ENCODE assay signal across 8 cellular contexts in the genomic region with DNA sequence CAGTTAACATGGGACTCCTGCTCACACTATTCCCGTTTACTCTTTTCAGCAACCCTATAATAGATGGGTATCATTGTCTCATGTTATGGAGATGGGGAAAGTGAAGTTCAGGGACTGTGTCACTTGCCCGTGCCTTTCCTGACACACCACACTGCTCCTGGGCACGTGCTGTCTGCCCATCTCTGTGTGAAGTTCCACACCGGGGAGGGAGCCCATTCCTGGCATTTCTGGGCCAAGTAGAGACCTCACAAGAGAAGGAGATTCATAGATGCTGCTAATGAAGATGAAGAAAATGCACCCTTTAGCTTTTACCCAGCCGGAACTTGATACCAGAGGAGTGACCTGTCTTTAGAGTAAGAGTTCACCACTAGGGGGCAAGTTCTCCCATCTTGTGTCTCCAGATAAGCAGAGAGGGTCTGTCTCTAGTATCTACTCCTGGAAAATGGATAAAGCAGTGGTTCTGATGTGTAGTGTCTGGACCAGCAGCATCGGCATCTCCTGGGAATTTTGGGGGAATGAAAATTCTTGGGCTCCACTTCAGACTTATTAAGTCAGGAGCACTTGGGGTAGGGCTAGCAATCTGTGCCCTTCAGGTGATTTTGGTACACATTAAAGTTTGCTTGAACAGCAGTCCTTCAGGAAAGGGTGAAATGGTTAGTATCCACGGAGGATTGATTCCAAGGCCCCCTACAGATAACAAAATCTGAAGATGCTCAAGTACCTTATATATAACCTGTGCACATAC. TPM values are rescaled to one million over a fixed set of nuclear protein-coding genes. Genes with fewer than 3 reads are reported as not detected.
DNase-seq lines count a peak whose midpoint lies in the region; ATAC-seq lines count a peak whose summit lies in the region.

No MANE protein-coding gene starts in this region.

- H3K36me3 Mint-ChIP-seq in activated T-helper 1 cell treated with anti-CD3 and anti-CD28 coated beads, Interleukin-12 subunit alpha, Interleukin-12 subunit beta, Interleukin-2, Interleukin-4 antibody, amounts not matched to agents 30 ng/mL and 10 ng/mL and 1 ng/mL, durations not matched to agents 14 hours and 24 hours and 36 hours (ENCODE audit: low read depth) = peaks cover 15% of the 10 kb centered on the region

- H3K27me3 Mint-ChIP-seq in activated T-helper 1 cell treated with anti-CD3 and anti-CD28 coated beads, Interleukin-12 subunit alpha, Interleukin-12 subunit beta, Interleukin-2, Interleukin-4 antibody, amounts not matched to agents 30 ng/mL and 10 ng/mL and 1 ng/mL, durations not matched to agents 14 hours and 24 hours and 36 hours (ENCODE audit: insufficient read depth) = peaks cover 6% of the 10 kb centered on the region

- no peaks in the 10 kb centered on the region for H3K9me3 Mint-ChIP-seq in activated T-helper 1 cell treated with anti-CD3 and anti-CD28 coated beads, Interleukin-12 subunit alpha, Interleukin-12 subunit beta, Interleukin-2, Interleukin-4 antibody, amounts not matched to agents 30 ng/mL and 10 ng/mL and 1 ng/mL, durations not matched to agents 14 hours and 24 hours and 36 hours

- DNase-seq in EL (peak; percentile 60), HT-29 (ENCODE audit: low spot score) (peak; percentile 74), NCI-H82 treated with DMSO at 0.1 percent for 48 hours (lab: John Stamatoyannopoulos, UW; ENCODE audit: unreplicated experiment) (peak; percentile 76), glomerular visceral epithelial cell (ENCODE audit: extremely low spot score) (peak; percentile 42), renal cortical epithelial cell (ENCODE audit: low read depth) (peak; percentile 60), posterior vena cava (ENCODE audit: low spot score) (no peak)
- DNase-seq in activated T-helper 1 cell treated with anti-CD3 and anti-CD28 coated beads, Interleukin-12 subunit alpha, Interleukin-12 subunit beta, Interleukin-2, Interleukin-4 antibody, amounts not matched to agents 30 ng/mL and 10 ng/mL and 1 ng/mL, durations not matched to agents 14 hours and 24 hours and 36 hours (ENCODE audit: low spot score) = peak; percentile 8

- peak overlapping the region; percentile 68 for H3K4me3 Mint-ChIP-seq in activated T-helper 1 cell treated with anti-CD3 and anti-CD28 coated beads, Interleukin-12 subunit alpha, Interleukin-12 subunit beta, Interleukin-2, Interleukin-4 antibody, amounts not matched to agents 30 ng/mL and 10 ng/mL and 1 ng/mL, durations not matched to agents 14 hours and 24 hours and 36 hours

- H3K4me1 Mint-ChIP-seq in activated T-helper 1 cell treated with anti-CD3 and anti-CD28 coated beads, Interleukin-12 subunit alpha, Interleukin-12 subunit beta, Interleukin-2, Interleukin-4 antibody, amounts not matched to agents 30 ng/mL and 10 ng/mL and 1 ng/mL, durations not matched to agents 14 hours and 24 hours and 36 hours (ENCODE audit: low read depth) = peaks cover 45% of the 10 kb centered on the region

- peak; percentile 50 for ATAC-seq in GM21360 (IDR thresholded peaks at IDR 0.05; ENCODE audit: unreplicated experiment)

- intact Hi-C loops in activated T-helper 1 cell treated with anti-CD3 and anti-CD28 coated beads, Interleukin-12 subunit alpha, Interleukin-12 subunit beta, Interleukin-2, Interleukin-4 antibody, amounts not matched to agents 30 ng/mL and 10 ng/mL and 1 ng/mL, durations not matched to agents 14 hours and 24 hours and 36 hours (cut with micrococcal nuclease) = loop anchor here (1.0 to 5.0 kb wide), 4 partner anchors 171 to 1246 kb away; partner anchors contain the start of gene DNAJC13
- intact Hi-C loops in posterior vena cava (cut with DNase I) = no loop called here

- peak overlapping the region; percentile 41 for H3K27ac Mint-ChIP-seq in activated T-helper 1 cell treated with anti-CD3 and anti-CD28 coated beads, Interleukin-12 subunit alpha, Interleukin-12 subunit beta, Interleukin-2, Interleukin-4 antibody, amounts not matched to agents 30 ng/mL and 10 ng/mL and 1 ng/mL, durations not matched to agents 14 hours and 24 hours and 36 hours

RNA-seq across cellular contexts. Expression of gene TOPBP1, which starts 2.0 kb away (rescaled TPM):
- total RNA-seq in HT-29 (2014; rRNA removed; shearing (Covaris generic)) = 28.2 and 33.7 TPM in 2 replicates
- total RNA-seq in activated T-helper 1 cell treated with anti-CD3 and anti-CD28 coated beads, Interleukin-12 subunit alpha, Interleukin-12 subunit beta, Interleukin-2, Interleukin-4 antibody, amounts not matched to agents 30 ng/mL and 10 ng/mL and 1 ng/mL, durations not matched to agents 14 hours and 24 hours and 36 hours = 88.5 and 94.1 TPM in 2 replicates
- total RNA-seq in renal cortical epithelial cell (22.7 and 23.4 TPM in 2 replicates), posterior vena cava (10 to 100 TPM; 16.6 to 17.7 TPM)
